ENCODE assay signal across 8 cellular contexts in genomic region chr9:15837079-15837679, GRCh38.
DNase-seq lines count a peak whose midpoint lies in the region; ATAC-seq and TF ChIP-seq lines count a peak whose summit lies in the region.

No MANE protein-coding gene starts in this region.

- H3K4me3 ChIP-seq in Caco-2 (ENCODE audit: low read depth, low read length) (no peak overlapping the region), WERI-Rb-1 (ENCODE audit: low read depth, low read length) (no peak overlapping the region)

- no peaks in the 10 kb centered on the region for H3K4me1 Mint-ChIP-seq in Caco-2 (ENCODE audit: low read depth, unreplicated experiment)
- H3K4me1 Mint-ChIP-seq in glutamatergic neuron (ENCODE audit: low read depth, unreplicated experiment) = peaks cover 3% of the 10 kb centered on the region

- DNase-seq in Caco-2 (peak in 1 of 2 experiments; percentile 48), NCI-H2029 treated with DMSO at 0.1 percent for 48 hours (lab: John Stamatoyannopoulos, UW) (peak; percentile 33), WERI-Rb-1 (peak; percentile 20), glutamatergic neuron (no peak), sciatic nerve (ENCODE audit: low spot score) (no peak), GOT3 (lab: John Stamatoyannopoulos, UW) (no peak)

- ATAC-seq in GM18517 (IDR thresholded peaks at IDR 0.05; ENCODE audit: unreplicated experiment) = peak; percentile 85
- ATAC-seq in HG02943 (IDR thresholded peaks at IDR 0.05; ENCODE audit: low read depth, unreplicated experiment) = peak; percentile 90
- peak; percentile 72 for ATAC-seq in sciatic nerve

- H3K27me3 ChIP-seq in Caco-2 (replicated peaks; ENCODE audit: control insufficient read depth, insufficient read depth, low read length) (no peaks in the 10 kb centered on the region), WERI-Rb-1 (ENCODE audit: insufficient read depth, low read depth, severe bottlenecking) (no peaks in the 10 kb centered on the region)

- no peaks in the 10 kb centered on the region for H3K4me1 ChIP-seq in Caco-2

- no peaks in the 10 kb centered on the region for H3K36me3 ChIP-seq in Caco-2 (ENCODE audit: control insufficient read depth, insufficient read depth, low read length)
- no peaks in the 10 kb centered on the region for H3K36me3 ChIP-seq in WERI-Rb-1

- TF ChIP-seq CTCF in Caco-2 (IDR thresholded peaks at IDR 0.05; ENCODE audit: insufficient read depth in 1 of 2, low read depth in 1 of 2, low read length in 1 of 2, severe bottlenecking in 1 of 2, unreplicated experiment in 1 of 2) = peak; percentile 43 to 44
- TF ChIP-seq CTCF in WERI-Rb-1 (IDR thresholded peaks at IDR 0.05; ENCODE audit: low read depth, low read length) = peak; percentile 50
- peak; percentile 84 for TF ChIP-seq CTCF in glutamatergic neuron (IDR thresholded peaks at IDR 0.05; ENCODE audit: partially characterized antibody, unreplicated experiment)

- H3K9me3 ChIP-seq in Caco-2 = no peaks in the 10 kb centered on the region
- no peaks in the 10 kb centered on the region for H3K9me3 ChIP-seq in WERI-Rb-1 (ENCODE audit: severe bottlenecking)

- BruUV-seq in Caco-2 (replicated peaks; lab: Mats Ljungman, UMichigan) = no TSS peak

- H3K9me3 Mint-ChIP-seq in Caco-2 (ENCODE audit: unreplicated experiment) (no peaks in the 10 kb centered on the region), glutamatergic neuron (ENCODE audit: unreplicated experiment) (no peaks in the 10 kb centered on the region)

- H3K27ac Mint-ChIP-seq in Caco-2 (ENCODE audit: unreplicated experiment) (no peak overlapping the region), glutamatergic neuron (ENCODE audit: unreplicated experiment) (no peak overlapping the region)

- POLR2A ChIA-PET in Caco-2 (lab: Charles Lee) = no interaction called here

- H3K4me3 Mint-ChIP-seq in Caco-2 (ENCODE audit: unreplicated experiment) (no peak overlapping the region), glutamatergic neuron (ENCODE audit: unreplicated experiment) (no peak overlapping the region)

- no peak overlapping the region for H3K27ac ChIP-seq in WERI-Rb-1

- CTCF ChIA-PET in Caco-2 (lab: Charles Lee) = no interaction called here

- intact Hi-C loops in Caco-2 (cut with micrococcal nuclease; ENCODE audit: unreplicated experiment) = no loop called here
- intact Hi-C loops in sciatic nerve (cut with DNase I) = no loop called here

- no peaks in the 10 kb centered on the region for H3K36me3 Mint-ChIP-seq in Caco-2 (ENCODE audit: insufficient read depth, unreplicated experiment)
- no peaks in the 10 kb centered on the region for H3K36me3 Mint-ChIP-seq in glutamatergic neuron (ENCODE audit: unreplicated experiment)

- no peaks in the 10 kb centered on the region for H3K27me3 Mint-ChIP-seq in Caco-2 (ENCODE audit: insufficient read depth, unreplicated experiment)
- no peaks in the 10 kb centered on the region for H3K27me3 Mint-ChIP-seq in glutamatergic neuron (ENCODE audit: unreplicated experiment)

Comparison
In these comparisons a context has a peak if more than half of its experiments do, and no peak if none do; other contexts are left out.
1. DNase-seq: peak in NCI-H2029 treated with DMSO at 0.1 percent for 48 hours (single experiment) and WERI-Rb-1 (single experiment); none in glutamatergic neuron (single experiment), sciatic nerve (single experiment) and GOT3 (single experiment).
2. Peak in every context shown above with its lines, with median percentiles within 50 percentile points of each other: CTCF ChIP-seq and ATAC-seq.